ENCODE assay signal across 8 cellular contexts in the genomic region with DNA sequence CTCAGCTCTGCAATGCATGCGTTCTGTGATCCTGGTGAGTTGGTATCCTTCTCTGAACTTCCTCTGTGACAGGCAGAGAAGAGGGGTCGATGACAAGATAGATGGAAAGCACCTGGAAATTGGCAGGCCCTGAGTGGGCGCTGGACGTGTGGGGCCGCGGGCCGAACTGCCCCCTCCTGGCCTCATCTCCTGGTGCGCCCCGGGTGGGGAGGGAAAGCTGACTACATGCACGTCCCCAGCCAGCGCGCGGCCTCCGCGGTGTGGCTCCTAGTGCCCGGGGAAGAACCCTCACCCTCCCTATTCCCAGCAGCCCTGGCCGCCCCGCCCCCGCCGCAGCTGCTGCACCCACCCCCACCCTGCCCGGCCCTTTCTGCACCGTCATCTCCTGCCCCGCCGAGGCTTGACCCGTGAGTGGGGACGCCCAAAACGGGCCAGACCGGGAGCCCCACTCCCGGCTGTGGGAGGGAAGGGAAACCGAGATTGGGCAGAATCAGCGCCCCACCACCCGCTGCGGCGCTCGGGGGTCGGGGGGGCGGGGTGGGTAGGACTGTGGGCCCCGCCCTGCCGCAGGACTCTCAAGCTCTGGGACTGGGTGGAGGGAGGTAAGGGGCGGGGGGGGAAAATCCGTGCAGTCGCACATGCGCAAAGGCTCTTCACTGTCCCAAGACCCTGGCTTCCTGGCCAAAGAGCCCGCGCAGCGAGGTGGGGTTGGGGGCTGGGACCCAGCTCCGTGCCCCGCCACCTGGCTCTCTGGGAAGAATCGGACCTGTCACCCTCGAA. TPM values are rescaled to one million over a fixed set of nuclear protein-coding genes. Genes with fewer than 3 reads are reported as not detected.
DNase-seq lines count a peak whose midpoint lies in the region; ATAC-seq and TF ChIP-seq lines count a peak whose summit lies in the region.

TSS of gene NOL3 (plus strand) at position 371 of the 780 bp plus-strand sequence.

- H3K4me1 ChIP-seq in BLaER1 treated with 17β-estradiol and CSF1 and Interleukin-3, amounts not matched to agents 10 nM and 100 nM = peaks cover 59 to 92% (median 66%) of the 10 kb centered on the region in 10 experiments
- H3K4me1 ChIP-seq in OCI-LY3 (ENCODE audit: low read length) = peaks cover 71% of the 10 kb centered on the region
- peaks cover 11% of the 10 kb centered on the region for H3K4me1 ChIP-seq in iPS-15b (ENCODE audit: control insufficient read depth, insufficient read depth, low read length)

- H3K4me3 ChIP-seq in BLaER1 treated with 17β-estradiol and CSF1 and Interleukin-3, amounts not matched to agents 10 nM and 100 nM = peak within 1 kb of the TSS; percentile 45 to 69 (median 57)
- H3K4me3 ChIP-seq in OCI-LY3 (ENCODE audit: low read length) (peak within 1 kb of the TSS; percentile 80), iPS-15b (ENCODE audit: low read depth, low read length) (peak within 1 kb of the TSS; percentile 78)

- peaks cover 12 to 43% (median 38%) of the 10 kb centered on the region in 11 experiments for H3K27me3 ChIP-seq in BLaER1 treated with 17β-estradiol and CSF1 and Interleukin-3, amounts not matched to agents 10 nM and 100 nM
- H3K27me3 ChIP-seq in OCI-LY3 (ENCODE audit: low read depth, low read length) (no peaks in the 10 kb centered on the region), iPS-15b (ENCODE audit: control insufficient read depth, insufficient read depth, low read length) (peaks cover 91% of the 10 kb centered on the region)

- peaks cover 72% of the 10 kb centered on the region for H3K27me3 Mint-ChIP-seq in brain

- peaks cover 0 to 5% (median 0%) of the 10 kb centered on the region in 5 experiments for H3K9me3 Mint-ChIP-seq in brain

- peak; percentile 46 for ATAC-seq in GM18868 (IDR thresholded peaks at IDR 0.05; ENCODE audit: unreplicated experiment)
- ATAC-seq in HG03354 (IDR thresholded peaks at IDR 0.05; ENCODE audit: poor library complexity, severe bottlenecking, unreplicated experiment) = peak; percentile 34
- ATAC-seq in sciatic nerve = peak; percentile 71
- ATAC-seq in HG03571 (IDR thresholded peaks at IDR 0.05; ENCODE audit: unreplicated experiment) = no peak

- H3K27ac ChIP-seq in BLaER1 treated with 17β-estradiol and CSF1 and Interleukin-3, amounts not matched to agents 10 nM and 100 nM = peak within 1 kb of the TSS; percentile 58 to 88 (median 81)
- peak within 1 kb of the TSS; percentile 88 for H3K27ac ChIP-seq in OCI-LY3 (ENCODE audit: low read length)

- H3K4me1 Mint-ChIP-seq in brain = peaks cover 64% of the 10 kb centered on the region

- peaks cover 0 to 6% (median 0%) of the 10 kb centered on the region in 11 experiments; a peak in 2 of 22 replicates for H3K36me3 ChIP-seq in BLaER1 treated with 17β-estradiol and CSF1 and Interleukin-3, amounts not matched to agents 10 nM and 100 nM
- peaks cover 17% of the 10 kb centered on the region for H3K36me3 ChIP-seq in OCI-LY3 (replicated peaks; ENCODE audit: low read depth, low read length)
- no peaks in the 10 kb centered on the region for H3K36me3 ChIP-seq in iPS-15b (ENCODE audit: control insufficient read depth, insufficient read depth, low read length)

- no peaks in the 10 kb centered on the region for H3K9me3 ChIP-seq in BLaER1 treated with 17β-estradiol and CSF1 and Interleukin-3, amounts not matched to agents 10 nM and 100 nM (replicated peaks in 1 of 11)
- H3K9me3 ChIP-seq in OCI-LY3 (ENCODE audit: insufficient read depth, low read length) (no peaks in the 10 kb centered on the region), iPS-15b (ENCODE audit: control insufficient read depth, insufficient read depth, low read length) (no peaks in the 10 kb centered on the region)

- intact Hi-C loops in sciatic nerve (cut with DNase I) = no loop called here

- peaks cover 5% of the 10 kb centered on the region for H3K36me3 Mint-ChIP-seq in brain

- peaks cover 10% of the 10 kb centered on the region; the same call in 1 of the 2 replicates for H3K79me2 ChIP-seq in OCI-LY3 (ENCODE audit: low read length)

- no peak for TF ChIP-seq CTCF in OCI-LY3 (IDR thresholded peaks at IDR 0.05; ENCODE audit: low read depth, low read length)
- no peak for TF ChIP-seq CTCF in brain (conservative IDR thresholded peaks at IDR 0.05)

- DNase-seq in sciatic nerve (ENCODE audit: low spot score) = peak; percentile 88

- 0 out of 2 replicates have a peak within 1 kb of the TSS, but pooled peaks have one; percentile 7 for H2AFZ ChIP-seq in OCI-LY3 (ENCODE audit: low read depth, low read length)

- peak within 1 kb of the TSS; percentile 64 to 84 (median 78) for H3K9ac ChIP-seq in BLaER1 treated with 17β-estradiol and CSF1 and Interleukin-3, amounts not matched to agents 10 nM and 100 nM
- H3K9ac ChIP-seq in OCI-LY3 (ENCODE audit: low read length) (peak within 1 kb of the TSS; percentile 91), iPS-15b (ENCODE audit: low read depth, low read length) (peak within 1 kb of the TSS; percentile 70)

- peaks cover 0 to 23% (median 13%) of the 10 kb centered on the region in 11 experiments; a peak in 16 of 22 replicates for H4K20me1 ChIP-seq in BLaER1 treated with 17β-estradiol and CSF1 and Interleukin-3, amounts not matched to agents 10 nM and 100 nM
- H4K20me1 ChIP-seq in OCI-LY3 (ENCODE audit: insufficient read depth, low read length) = no peaks in the 10 kb centered on the region

- peak within 1 kb of the TSS; percentile 87 to 99 (median 96) for H3K4me2 ChIP-seq in BLaER1 treated with 17β-estradiol and CSF1 and Interleukin-3, amounts not matched to agents 10 nM and 100 nM
- H3K4me2 ChIP-seq in OCI-LY3 (ENCODE audit: low read length) = peak within 1 kb of the TSS; percentile 96

- H3K4me3 Mint-ChIP-seq in brain = peak within 1 kb of the TSS; percentile 83 to 91 (median 88)

- peak within 1 kb of the TSS; percentile 73 to 96 (median 93) for H3K27ac Mint-ChIP-seq in brain

RNA-seq across cellular contexts. Expression of gene NOL3, which starts in this region (rescaled TPM):
- 25.6 TPM for polyA plus RNA-seq in brain (ENCODE audit: insufficient read depth, low read depth, low replicate concordance)
- 37.9 TPM for total RNA-seq in sciatic nerve
